17 cellular contexts compared by ENCODE assay signal in the genomic region with DNA sequence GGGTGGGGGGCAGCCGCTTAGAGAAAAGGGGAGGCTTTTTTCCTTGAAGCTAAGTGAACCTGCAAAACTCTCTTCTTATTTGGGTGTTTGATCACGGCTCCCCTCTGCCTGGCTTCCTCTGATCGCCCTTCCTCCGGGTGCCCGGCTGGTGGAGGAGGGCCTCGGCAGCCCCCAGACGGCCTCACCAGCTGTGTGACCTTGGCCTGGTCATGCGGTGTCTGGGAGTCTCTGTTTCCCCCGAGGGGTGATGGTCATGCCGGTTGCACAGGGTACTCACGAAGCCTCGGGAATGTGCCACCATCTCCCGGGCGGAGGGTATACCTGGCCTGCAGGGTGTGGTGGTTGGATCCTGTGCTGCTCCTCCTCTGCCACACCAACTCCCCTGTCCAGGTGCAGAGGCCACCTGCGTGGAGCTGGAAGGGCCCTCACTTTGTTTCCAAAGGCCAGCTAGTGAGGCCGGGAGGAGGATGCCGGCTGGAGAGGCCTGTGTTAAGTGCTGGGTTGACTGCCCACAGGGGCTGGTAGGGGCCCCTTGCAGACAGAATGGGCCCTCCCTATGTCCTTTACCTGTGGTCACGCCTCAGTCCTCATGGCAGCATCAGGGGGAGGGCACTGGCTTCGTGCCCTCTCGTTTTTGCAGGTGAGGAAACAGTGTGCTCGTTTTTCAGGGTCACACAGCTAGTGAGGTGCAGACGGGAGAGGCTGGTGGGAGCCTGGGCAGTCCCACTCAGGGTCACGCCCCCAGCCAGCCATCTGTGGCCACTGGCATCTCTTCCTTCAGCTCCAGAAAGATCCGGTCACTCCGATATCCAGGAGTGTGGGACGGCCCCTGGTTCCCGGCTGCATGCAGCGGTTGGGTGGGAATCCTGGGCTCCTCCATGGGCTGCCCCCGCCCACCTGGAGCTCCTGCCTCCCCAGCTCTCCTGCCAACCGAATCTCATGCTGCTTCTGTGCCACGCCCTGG.
DNase-seq lines count a peak whose midpoint lies in the region; ATAC-seq and TF ChIP-seq lines count a peak whose summit lies in the region.
"Had no signal": no experiment of that assay in that cellular context is flagged by ENCODE, and none has a peak within 500 bp of the region (broad histone marks: within the 10 kb centered on the region; RNA-seq: fewer than 3 reads in every experiment).

No MANE protein-coding gene starts in this region.

- H3K4me1 ChIP-seq in hepatocyte (ENCODE audit: insufficient read depth) (peaks cover 50% of the 10 kb centered on the region), skeletal muscle tissue (ENCODE audit: control insufficient read depth in 3 of 3, insufficient read depth in 3 of 3, low read length in 3 of 3) (peaks cover 51 to 62% (median 56%) of the 10 kb centered on the region in 3 donors), foreskin keratinocyte (no peaks in the 10 kb centered on the region)

- H3K27me3 ChIP-seq in hepatocyte (no peaks in the 10 kb centered on the region), skeletal muscle tissue (ENCODE audit: control insufficient read depth in 3 of 3, insufficient read depth in 3 of 3, low read length in 3 of 3) (no peaks in the 10 kb centered on the region), foreskin keratinocyte (peaks cover 82% of the 10 kb centered on the region)

- no peak for TF ChIP-seq RAD21 in Ishikawa (IDR thresholded peaks at IDR 0.05; ENCODE audit: low read depth)

- no peaks in the 10 kb centered on the region for H4K20me1 ChIP-seq in hepatocyte (ENCODE audit: insufficient read depth, poor library complexity, severe bottlenecking)

- TF ChIP-seq CTCF in hepatocyte (IDR thresholded peaks at IDR 0.05; ENCODE audit: poor library complexity) (no peak), foreskin keratinocyte (conservative IDR thresholded peaks at IDR 0.05) (no peak)

- peak overlapping the region; percentile 90 for H3K4me2 ChIP-seq in hepatocyte

- DNase-seq in NCI-H2029 (lab: John Stamatoyannopoulos, UW): peak; percentile 23
- DNase-seq in NCI-H2029 treated with DMSO at 0.1 percent for 48 hours (lab: John Stamatoyannopoulos, UW): no peak
- no peak for DNase-seq in hepatocyte (ENCODE audit: low spot score)
- DNase-seq in foreskin keratinocyte: no peak
- DNase-seq in RKO (ENCODE audit: low spot score): no peak
- DNase-seq: activated CD4-positive, alpha-beta T cell treated with anti-CD3 and anti-CD28 coated beads, Interleukin-2, amount 50 U/mL, for 1 hour; activated T-cell treated with anti-CD3 and anti-CD28 coated beads for 4 hours; CD4-positive, CD25-positive, alpha-beta regulatory T cell; foreskin fibroblast; stimulated activated CD4-positive, alpha-beta T cell treated with anti-CD3 and anti-CD28 coated beads, Interleukin-12 subunit alpha, Interleukin-12 subunit beta, amount 100 ng/mL, for 4 hours; SW 1271 had no signal

- H3K9ac ChIP-seq in skeletal muscle tissue (ENCODE audit: low read depth in 1 of 3, low read length in 3 of 3): peak overlapping the region in 1 of 3 donors; percentile 25

- TF ChIP-seq EP300 in Ishikawa (IDR thresholded peaks at IDR 0.05; ENCODE audit: borderline replicate concordance): no peak; the same call in 1 of the 2 replicates

- no peak overlapping the region for H3K27ac ChIP-seq in hepatocyte
- H3K27ac ChIP-seq in skeletal muscle tissue (ENCODE audit: low read depth, low read length): peak overlapping the region; percentile 56
- H3K27ac ChIP-seq in foreskin keratinocyte: no peak overlapping the region
- H3K27ac ChIP-seq: coronary artery had no signal

- H3K9me3 ChIP-seq in hepatocyte (ENCODE audit: low read depth): no peaks in the 10 kb centered on the region
- H3K9me3 ChIP-seq in skeletal muscle tissue (ENCODE audit: control insufficient read depth in 3 of 3, low read length in 3 of 3): no peaks in the 10 kb centered on the region
- H3K9me3 ChIP-seq: HAP-1 had no signal

- H3K79me2 ChIP-seq in hepatocyte: peaks cover 30% of the 10 kb centered on the region

- no peaks in the 10 kb centered on the region for H3K9me2 ChIP-seq in hepatocyte (replicated peaks; ENCODE audit: insufficient read depth)

- H2AFZ ChIP-seq in hepatocyte: no peak overlapping the region

- ATAC-seq in HG03108 (IDR thresholded peaks at IDR 0.05; ENCODE audit: unreplicated experiment) (no peak), foreskin keratinocyte (no peak)

- 89% methylated on average over 29 of the region's 31 CpGs for WGBS in hepatocyte (ENCODE audit: low lambda C conversion rate, missing lambda C conversion rate)

- no peak overlapping the region for H3K4me3 ChIP-seq in hepatocyte
- H3K4me3 ChIP-seq in skeletal muscle tissue (ENCODE audit: low read length in 3 of 3): no peak overlapping the region
- H3K4me3 ChIP-seq: coronary artery, HAP-1, lung had no signal

- H3K36me3 ChIP-seq in hepatocyte (replicated peaks; ENCODE audit: insufficient read depth, low read depth): no peaks in the 10 kb centered on the region
- H3K36me3 ChIP-seq in skeletal muscle tissue (ENCODE audit: control insufficient read depth in 3 of 3, insufficient read depth in 3 of 3, low read length in 3 of 3): no peaks in the 10 kb centered on the region
- H3K36me3 ChIP-seq: HAP-1 had no signal

TF ChIP-seq in Ishikawa, 13 proteins besides CTCF, POLR2A, EP300 and RAD21:
- no peak for TF ChIP-seq EGR1 (IDR thresholded peaks at IDR 0.05)
- TF ChIP-seq ZBTB7A (IDR thresholded peaks at IDR 0.05; ENCODE audit: low read depth): peak; percentile 73; the same call in 1 of the 2 replicates
- 0 out of 2 replicates have a peak, but pooled peaks have one; percentile 20 for TF ChIP-seq TCF12 (IDR thresholded peaks at IDR 0.05; ENCODE audit: low read depth)
- TF ChIP-seq NFIC (IDR thresholded peaks at IDR 0.05): 0 out of 2 replicates have a peak, but pooled peaks have one; percentile 17
- TF ChIP-seq, protein P1, sequence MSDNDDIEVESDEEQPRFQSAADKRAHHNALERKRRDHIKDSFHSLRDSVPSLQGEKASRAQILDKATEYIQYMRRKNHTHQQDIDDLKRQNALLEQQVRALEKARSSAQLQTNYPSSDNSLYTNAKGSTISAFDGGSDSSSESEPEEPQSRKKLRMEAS (IDR thresholded peaks at IDR 0.05): peak; percentile 39; the same call in 1 of the 2 replicates
- TF ChIP-seq FOXM1 (IDR thresholded peaks at IDR 0.05; ENCODE audit: borderline replicate concordance, low read depth): no peak
- TF ChIP-seq TEAD4 (IDR thresholded peaks at IDR 0.05): no peak
- TF ChIP-seq CEBPB (IDR thresholded peaks at IDR 0.05): 0 out of 2 replicates have a peak, but pooled peaks have one; percentile 1
- TF ChIP-seq YY1 (IDR thresholded peaks at IDR 0.05; ENCODE audit: low read depth): no peak
- no peak for TF ChIP-seq TAF1 (IDR thresholded peaks at IDR 0.05; ENCODE audit: low read depth)
- TF ChIP-seq, protein P2, sequence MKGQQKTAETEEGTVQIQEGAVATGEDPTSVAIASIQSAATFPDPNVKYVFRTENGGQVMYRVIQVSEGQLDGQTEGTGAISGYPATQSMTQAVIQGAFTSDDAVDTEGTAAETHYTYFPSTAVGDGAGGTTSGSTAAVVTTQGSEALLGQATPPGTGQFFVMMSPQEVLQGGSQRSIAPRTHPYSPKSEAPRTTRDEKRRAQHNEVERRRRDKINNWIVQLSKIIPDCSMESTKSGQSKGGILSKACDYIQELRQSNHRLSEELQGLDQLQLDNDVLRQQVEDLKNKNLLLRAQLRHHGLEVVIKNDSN (IDR thresholded peaks at IDR 0.05): no peak
- TF ChIP-seq, protein P3, sequence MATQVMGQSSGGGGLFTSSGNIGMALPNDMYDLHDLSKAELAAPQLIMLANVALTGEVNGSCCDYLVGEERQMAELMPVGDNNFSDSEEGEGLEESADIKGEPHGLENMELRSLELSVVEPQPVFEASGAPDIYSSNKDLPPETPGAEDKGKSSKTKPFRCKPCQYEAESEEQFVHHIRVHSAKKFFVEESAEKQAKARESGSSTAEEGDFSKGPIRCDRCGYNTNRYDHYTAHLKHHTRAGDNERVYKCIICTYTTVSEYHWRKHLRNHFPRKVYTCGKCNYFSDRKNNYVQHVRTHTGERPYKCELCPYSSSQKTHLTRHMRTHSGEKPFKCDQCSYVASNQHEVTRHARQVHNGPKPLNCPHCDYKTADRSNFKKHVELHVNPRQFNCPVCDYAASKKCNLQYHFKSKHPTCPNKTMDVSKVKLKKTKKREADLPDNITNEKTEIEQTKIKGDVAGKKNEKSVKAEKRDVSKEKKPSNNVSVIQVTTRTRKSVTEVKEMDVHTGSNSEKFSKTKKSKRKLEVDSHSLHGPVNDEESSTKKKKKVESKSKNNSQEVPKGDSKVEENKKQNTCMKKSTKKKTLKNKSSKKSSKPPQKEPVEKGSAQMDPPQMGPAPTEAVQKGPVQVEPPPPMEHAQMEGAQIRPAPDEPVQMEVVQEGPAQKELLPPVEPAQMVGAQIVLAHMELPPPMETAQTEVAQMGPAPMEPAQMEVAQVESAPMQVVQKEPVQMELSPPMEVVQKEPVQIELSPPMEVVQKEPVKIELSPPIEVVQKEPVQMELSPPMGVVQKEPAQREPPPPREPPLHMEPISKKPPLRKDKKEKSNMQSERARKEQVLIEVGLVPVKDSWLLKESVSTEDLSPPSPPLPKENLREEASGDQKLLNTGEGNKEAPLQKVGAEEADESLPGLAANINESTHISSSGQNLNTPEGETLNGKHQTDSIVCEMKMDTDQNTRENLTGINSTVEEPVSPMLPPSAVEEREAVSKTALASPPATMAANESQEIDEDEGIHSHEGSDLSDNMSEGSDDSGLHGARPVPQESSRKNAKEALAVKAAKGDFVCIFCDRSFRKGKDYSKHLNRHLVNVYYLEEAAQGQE (IDR thresholded peaks at IDR 0.05; ENCODE audit: low read depth): no peak
- TF ChIP-seq CREB1 (IDR thresholded peaks at IDR 0.05; ENCODE audit: low read depth): no peak
